8 cellular contexts compared by ENCODE assay signal in genomic region chr3:57228734-57229505, GRCh38. TPM values are rescaled to one million over a fixed set of nuclear protein-coding genes. Genes with fewer than 3 reads are reported as not detected.
DNase-seq lines count a peak whose midpoint lies in the region; ATAC-seq and TF ChIP-seq lines count a peak whose summit lies in the region.

No MANE protein-coding gene starts in this region.

- H3K9me2 ChIP-seq in hepatocyte (replicated peaks; ENCODE audit: insufficient read depth), result no peaks in the 10 kb centered on the region

- peak; percentile 92 for DNase-seq in ELR (ENCODE audit: low read depth)
- peak; percentile 57 for DNase-seq in KG1 (lab: John Stamatoyannopoulos, UW)
- DNase-seq in hepatocyte (ENCODE audit: low spot score), result peak; percentile 57
- DNase-seq in superior temporal gyrus (ENCODE audit: extremely low spot score), result no peak
- DNase-seq in mesenteric fat pad (ENCODE audit: low spot score), result no peak

- peaks cover 9% of the 10 kb centered on the region for H3K4me1 Mint-ChIP-seq in activated T-helper 17 cell treated with anti-CD3 and anti-CD28 coated beads, Interleukin-2, amount 50 U/mL, for 72 hours

- H3K4me3 ChIP-seq in hepatocyte, result peak overlapping the region; percentile 94
- H3K4me3 ChIP-seq in skin epidermis, result peak overlapping the region; percentile 65 to 95 (median 86)

- H3K79me2 ChIP-seq in hepatocyte, result peaks cover 54% of the 10 kb centered on the region

- H3K36me3 ChIP-seq in hepatocyte (replicated peaks; ENCODE audit: insufficient read depth, low read depth), result no peaks in the 10 kb centered on the region

- peaks cover 15% of the 10 kb centered on the region for H4K20me1 ChIP-seq in hepatocyte (ENCODE audit: insufficient read depth, poor library complexity, severe bottlenecking)

- H3K27ac ChIP-seq in hepatocyte (peak overlapping the region; percentile 94), skin epidermis (peak overlapping the region in 17 of 21 experiments; percentile 72 to 97 (median 88))

- H3K9me3 ChIP-seq in hepatocyte (ENCODE audit: low read depth), result no peaks in the 10 kb centered on the region

- H2AFZ ChIP-seq in hepatocyte, result peak overlapping the region; percentile 92

- H3K4me1 ChIP-seq in hepatocyte (ENCODE audit: insufficient read depth), result no peaks in the 10 kb centered on the region

- H3K4me2 ChIP-seq in hepatocyte, result peak overlapping the region; percentile 80

- TF ChIP-seq CTCF in hepatocyte (IDR thresholded peaks at IDR 0.05; ENCODE audit: poor library complexity), result no peak

- peak; percentile 52 for ATAC-seq in activated T-helper 17 cell treated with anti-CD3 and anti-CD28 coated beads, Interleukin-2, amount 50 U/mL, for 72 hours (replicated peaks)
- ATAC-seq in HG03432 (IDR thresholded peaks at IDR 0.05; ENCODE audit: unreplicated experiment), result no peak

- peak overlapping the region; percentile 92 for H3K4me3 Mint-ChIP-seq in activated T-helper 17 cell treated with anti-CD3 and anti-CD28 coated beads, Interleukin-2, amount 50 U/mL, for 72 hours

- H3K9me3 Mint-ChIP-seq in activated T-helper 17 cell treated with anti-CD3 and anti-CD28 coated beads, Interleukin-2, amount 50 U/mL, for 72 hours, result no peaks in the 10 kb centered on the region

- WGBS in hepatocyte (ENCODE audit: low lambda C conversion rate, missing lambda C conversion rate), result 11% methylated on average over 7 of the region's 7 CpGs

- no peaks in the 10 kb centered on the region for H3K27me3 Mint-ChIP-seq in activated T-helper 17 cell treated with anti-CD3 and anti-CD28 coated beads, Interleukin-2, amount 50 U/mL, for 72 hours

- no peaks in the 10 kb centered on the region for H3K27me3 ChIP-seq in hepatocyte

- peaks cover 7% of the 10 kb centered on the region for H3K36me3 Mint-ChIP-seq in activated T-helper 17 cell treated with anti-CD3 and anti-CD28 coated beads, Interleukin-2, amount 50 U/mL, for 72 hours (ENCODE audit: low read depth)

- H3K27ac Mint-ChIP-seq in activated T-helper 17 cell treated with anti-CD3 and anti-CD28 coated beads, Interleukin-2, amount 50 U/mL, for 72 hours, result peak overlapping the region; percentile 82

RNA-seq across cellular contexts. Expression of gene APPL1, which starts 1.4 kb away (rescaled TPM):
- total RNA-seq in activated T-helper 17 cell treated with anti-CD3 and anti-CD28 coated beads, Interleukin-2, amount 50 U/mL, for 72 hours, result 10 to 100 TPM; 35.5 to 38.0 TPM
- total RNA-seq in hepatocyte (42.8 and 54.0 TPM in 2 replicates), mesenteric fat pad (40.9 TPM)
- polyA plus RNA-seq in hepatocyte, result 31.9 and 32.5 TPM in 2 replicates

RNA-seq across cellular contexts. Expression of gene HESX1, which starts 29.1 kb away (rescaled TPM):
- total RNA-seq in activated T-helper 17 cell treated with anti-CD3 and anti-CD28 coated beads, Interleukin-2, amount 50 U/mL, for 72 hours, result under 1 TPM; 0.65 to 0.71 TPM
- total RNA-seq in hepatocyte, result 1.3 and 1.7 TPM in 2 replicates
- polyA plus RNA-seq in hepatocyte, result 0.51 and 0.85 TPM in 2 replicates
- total RNA-seq in mesenteric fat pad, result not detected

Comparison
In these comparisons a context has a peak if more than half of its experiments do, and no peak if none do; other contexts are left out.
1. DNase-seq: peak in ELR (single experiment), KG1 (single experiment) and hepatocyte (single experiment); none in superior temporal gyrus (single experiment) and mesenteric fat pad (single experiment).